8 cellular contexts compared by ENCODE assay signal in genomic region chr3:10015476-10015904, GRCh38. TPM values are rescaled to one million over a fixed set of nuclear protein-coding genes. Genes with fewer than 3 reads are reported as not detected.
DNase-seq lines count a peak whose midpoint lies in the region; ATAC-seq and TF ChIP-seq lines count a peak whose summit lies in the region.

No MANE protein-coding gene starts in this region.

- H3K27ac ChIP-seq in cardiac muscle cell (peak overlapping the region; percentile 97), sigmoid colon (peak overlapping the region; percentile 90 to 91 (median 91)), OCI-LY7 (ENCODE audit: low read depth, low read length, poor library complexity, severe bottlenecking) (no peak overlapping the region)

- H3K36me3 ChIP-seq in cardiac muscle cell: peaks cover 6% of the 10 kb centered on the region
- H3K36me3 ChIP-seq in sigmoid colon: peaks cover 0 to 30% (median 3%) of the 10 kb centered on the region in 4 donors
- H3K36me3 ChIP-seq in OCI-LY7 (ENCODE audit: insufficient read depth, low read length): peaks cover 11% of the 10 kb centered on the region

- H3K4me3 ChIP-seq in WI38 (ENCODE audit: low read depth, low read length) (peak overlapping the region; percentile 14; the same call in 1 of the 2 replicates), cardiac muscle cell (no peak overlapping the region), sigmoid colon (peak overlapping the region in 1 of 4 donors; percentile 23), OCI-LY7 (ENCODE audit: low read depth, low read length, poor library complexity, severe bottlenecking) (no peak overlapping the region)

- intact Hi-C loops in sigmoid colon (cut with DNase I) (loop anchor here (10.0 kb wide), 1 partner anchor 209 kb away; no protein-coding TSS in a partner anchor), OCI-LY7 (cut with micrococcal nuclease; ENCODE audit: unreplicated experiment) (no loop called here)

- CTCF ChIA-PET in OCI-LY7 (lab: Charles Lee; ENCODE audit: unreplicated experiment): no interaction called here

- no peak overlapping the region for H2AFZ ChIP-seq in OCI-LY7 (ENCODE audit: low read length)

- TF ChIP-seq EP300 in sigmoid colon (IDR thresholded peaks at IDR 0.05): peak in 1 of 4 donors; percentile 38

- H4K20me1 ChIP-seq in OCI-LY7 (ENCODE audit: insufficient read depth, low read length): no peaks in the 10 kb centered on the region

- 41 to 47% methylated on average over 10 of the region's 10 CpGs for WGBS in sigmoid colon, 2 donors

- no peak overlapping the region for H3K4me2 ChIP-seq in OCI-LY7 (ENCODE audit: low read length)

- no peaks in the 10 kb centered on the region for H3K79me2 ChIP-seq in OCI-LY7 (ENCODE audit: insufficient read depth, low read depth, low read length)

- no peak for TF ChIP-seq POLR2A in sigmoid colon (IDR thresholded peaks at IDR 0.05)

- DNase-seq in G401 (ENCODE audit: low spot score): peak; percentile 36
- DNase-seq in cardiac muscle cell (ENCODE audit: low read depth in 1 of 2, low spot score in 1 of 2): peak; percentile 77 to 99
- DNase-seq in sigmoid colon: peak; percentile 98
- no peak for DNase-seq in NCI-H128 (lab: John Stamatoyannopoulos, UW; ENCODE audit: unreplicated experiment)
- DNase-seq in OCI-LY7 (ENCODE audit: low spot score): no peak
- no peak for DNase-seq in SHP77 (lab: John Stamatoyannopoulos, UW)

- no TSS peak for BruUV-seq in OCI-LY7 (replicated peaks; lab: Mats Ljungman, UMichigan)

- TF ChIP-seq CTCF in WI38 (IDR thresholded peaks at IDR 0.05; ENCODE audit: low read depth, low read length) (no peak), cardiac muscle cell (IDR thresholded peaks at IDR 0.05; ENCODE audit: low read depth, low read length) (no peak), sigmoid colon (IDR thresholded peaks at IDR 0.05) (no peak), OCI-LY7 (conservative IDR thresholded peaks at IDR 0.05; ENCODE audit: low read length) (no peak)

- no peaks in the 10 kb centered on the region for H3K9me2 ChIP-seq in OCI-LY7 (ENCODE audit: insufficient read depth, low read length)

- H3K9me3 ChIP-seq in cardiac muscle cell (ENCODE audit: low read depth) (no peaks in the 10 kb centered on the region), sigmoid colon (no peaks in the 10 kb centered on the region), OCI-LY7 (ENCODE audit: low read length) (no peaks in the 10 kb centered on the region)

- H3K27me3 ChIP-seq in cardiac muscle cell (no peaks in the 10 kb centered on the region), sigmoid colon (no peaks in the 10 kb centered on the region)

- POLR2A ChIA-PET in OCI-LY7 (lab: Charles Lee): interaction anchor here (0.5 to 1.9 kb wide), 5 partner anchors 10 to 578 kb away, joined by 3 to 6 read pairs (median 3); no protein-coding TSS in a partner anchor

- no peak for ATAC-seq in HG02840 (IDR thresholded peaks at IDR 0.05; ENCODE audit: low FRiP score, unreplicated experiment)

- in situ Hi-C loops in G401 (cut with HindIII; ENCODE audit: low sequenced_read_pairs): no loop called here

- H3K4me1 ChIP-seq in cardiac muscle cell (ENCODE audit: low read depth) (peaks cover 21% of the 10 kb centered on the region), sigmoid colon (peaks cover 0 to 38% (median 34%) of the 10 kb centered on the region in 4 donors), OCI-LY7 (ENCODE audit: insufficient read depth, low read length, poor library complexity, severe bottlenecking) (peaks cover 8% of the 10 kb centered on the region)

RNA-seq across cellular contexts. Expression of gene FANCD2, which starts 10.7 kb away (rescaled TPM):
- 17.8 and 43.1 TPM in 2 replicates for total RNA-seq in G401 (2014; rRNA removed; shearing (Covaris generic))
- total RNA-seq in cardiac muscle cell (14.8 and 84.3 TPM in 2 replicates), sigmoid colon (1 to 10 TPM; 1.5 to 5.8 (median 3.1) TPM), OCI-LY7 (2022) (130 and 134 TPM in 2 replicates)
- polyA plus RNA-seq in cardiac muscle cell (10.9 and 23.5 TPM in 2 replicates), sigmoid colon (10 to 100 TPM in 1 of 3 donors, 1 to 10 TPM in 1, under 1 TPM in 1; 0.60 to 12.6 (median 1.4) TPM)
- 112 and 116 TPM in 2 replicates for total RNA-seq in OCI-LY7 (2014; rRNA removed; shearing (Covaris generic))

RNA-seq across cellular contexts. Expression of gene EMC3, which starts 28.8 kb away (rescaled TPM):
- 30.3 and 63.2 TPM in 2 replicates for total RNA-seq in G401 (2014; rRNA removed; shearing (Covaris generic))
- total RNA-seq in cardiac muscle cell: 40.3 and 40.8 TPM in 2 replicates
- 98.5 and 102 TPM in 2 replicates for polyA plus RNA-seq in cardiac muscle cell
- 10 to 100 TPM; 37.1 to 95.7 (median 45.2) TPM for total RNA-seq in sigmoid colon
- polyA plus RNA-seq in sigmoid colon: 10 to 100 TPM; 20.6 to 76.4 (median 24.6) TPM
- total RNA-seq in OCI-LY7 (2014; rRNA removed; shearing (Covaris generic)): 16.1 and 30.6 TPM in 2 replicates
- 31.7 and 33.4 TPM in 2 replicates for total RNA-seq in OCI-LY7 (2022)

Comparison
In these comparisons a context has a peak if more than half of its experiments do, and no peak if none do; other contexts are left out.
1. DNase-seq: peak in G401 (single experiment), cardiac muscle cell (2 of 2) and sigmoid colon (single experiment); none in NCI-H128 (single experiment), OCI-LY7 (single experiment) and SHP77 (0 of 2).